In the genomic region with DNA sequence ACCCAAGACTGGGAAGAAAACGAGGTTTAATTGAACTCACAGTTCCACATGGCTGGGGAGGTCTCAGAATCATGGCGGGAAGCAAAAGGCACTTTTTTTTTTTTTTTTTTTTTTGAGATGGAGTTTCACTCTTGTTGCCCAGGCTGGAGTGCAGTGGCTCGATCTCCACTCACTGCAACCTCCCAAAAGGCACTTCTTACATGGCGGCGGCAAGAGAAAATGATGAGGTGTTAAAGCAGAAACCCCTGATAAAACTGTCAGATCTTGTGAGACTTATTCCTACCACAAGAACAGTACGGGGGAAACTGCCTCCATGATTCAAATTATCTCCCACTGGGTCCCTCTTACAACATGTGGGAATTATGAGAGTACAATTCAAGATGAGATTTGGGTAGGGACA, we compare ENCODE assay signal across 1 cellular context.
TF ChIP-seq lines count a peak whose summit lies in the region.

No MANE protein-coding gene starts in this region.

TF ChIP-seq in H1, 55 proteins besides CTCF, POLR2A, EP300 and RAD21:
- peak; percentile 60; the same call in 1 of the 2 replicates for TF ChIP-seq E2F6 (IDR thresholded peaks at IDR 0.05)
